8 cellular contexts compared by ENCODE assay signal in the genomic region with DNA sequence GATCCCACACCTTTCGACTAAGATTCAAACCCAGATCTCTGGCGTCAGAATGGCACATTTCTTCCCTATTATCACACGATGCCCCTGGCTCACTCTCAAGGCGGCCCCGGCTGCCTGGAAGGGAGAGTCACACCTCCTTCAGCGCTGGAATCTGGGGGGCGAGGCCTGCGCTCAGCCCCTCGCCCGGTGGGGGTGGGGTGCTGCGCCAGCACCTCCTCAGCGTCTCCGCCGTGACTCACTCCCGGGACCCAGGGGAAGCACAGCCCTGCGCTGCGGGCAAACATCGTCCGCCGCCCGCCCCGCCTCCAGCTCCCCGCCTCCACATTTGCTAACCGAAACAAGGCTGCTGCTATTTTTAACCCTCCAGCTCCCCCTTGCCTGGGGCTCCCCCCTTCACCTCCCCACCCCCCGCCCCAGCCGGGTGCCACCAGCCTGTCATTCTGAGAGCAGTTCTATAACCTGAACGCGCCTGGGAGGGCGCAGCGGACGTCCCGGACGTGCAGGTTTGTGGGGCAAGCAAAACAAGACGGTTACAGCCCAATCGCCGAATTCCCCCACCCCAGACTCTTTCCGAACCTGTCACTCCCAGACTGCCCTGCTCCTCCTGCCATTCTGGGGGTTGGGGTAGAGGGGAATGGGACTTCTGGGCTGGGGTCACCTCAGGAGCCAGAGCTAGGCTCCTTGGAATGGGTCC. TPM values are rescaled to one million over a fixed set of nuclear protein-coding genes. Genes with fewer than 3 reads are reported as not detected.
DNase-seq lines count a peak whose midpoint lies in the region; ATAC-seq and TF ChIP-seq lines count a peak whose summit lies in the region.

No MANE protein-coding gene starts in this region.

- peaks cover 85 to 87% of the 10 kb centered on the region in 2 donors for H3K4me1 ChIP-seq in naive thymus-derived CD4-positive, alpha-beta T cell (ENCODE audit: control insufficient read depth in 2 of 2, insufficient read depth in 2 of 2, low read length in 2 of 2)

- no peaks in the 10 kb centered on the region for H3K27me3 Mint-ChIP-seq in naive thymus-derived CD4-positive, alpha-beta T cell
- H3K27me3 Mint-ChIP-seq in stimulated activated memory B cell treated with anti-CD40 and anti-IgM and Interleukin-4, amounts not matched to agents 10 μg/mL and 1 μg/mL and 100 μg/mL, for 72 hours = no peaks in the 10 kb centered on the region

- H3K27ac ChIP-seq in naive thymus-derived CD4-positive, alpha-beta T cell (ENCODE audit: low read depth, low read length) = peak overlapping the region; percentile 88

- H3K4me1 Mint-ChIP-seq in naive thymus-derived CD4-positive, alpha-beta T cell = peaks cover 77 to 100% (median 90%) of the 10 kb centered on the region in 7 donors
- peaks cover 98% of the 10 kb centered on the region for H3K4me1 Mint-ChIP-seq in stimulated activated memory B cell treated with anti-CD40 and anti-IgM and Interleukin-4, amounts not matched to agents 10 μg/mL and 1 μg/mL and 100 μg/mL, for 72 hours

- no peak for TF ChIP-seq POLR2A in erythroblast (IDR thresholded peaks at IDR 0.05; ENCODE audit: low read length)

- H3K27me3 ChIP-seq in naive thymus-derived CD4-positive, alpha-beta T cell (ENCODE audit: control insufficient read depth in 2 of 2, insufficient read depth in 2 of 2, low read length in 2 of 2) = no peaks in the 10 kb centered on the region

- H3K4me3 Mint-ChIP-seq in naive thymus-derived CD4-positive, alpha-beta T cell = peak overlapping the region; percentile 83 to 96 (median 88)
- H3K4me3 Mint-ChIP-seq in stimulated activated memory B cell treated with anti-CD40 and anti-IgM and Interleukin-4, amounts not matched to agents 10 μg/mL and 1 μg/mL and 100 μg/mL, for 72 hours = peak overlapping the region; percentile 80

- DNase-seq in NOMO-1 treated with DMSO at 0.1 percent for 48 hours (lab: John Stamatoyannopoulos, UW; ENCODE audit: unreplicated experiment) (peak; percentile 94), activated T-cell treated with anti-CD3 and anti-CD28 coated beads for 48 hours (ENCODE audit: low read depth) (peak; percentile 92), erythroblast (lab: John Stamatoyannopoulos, UW) (peak; percentile 74 to 85), superior temporal gyrus (ENCODE audit: extremely low spot score) (no peak)
- DNase-seq in naive thymus-derived CD4-positive, alpha-beta T cell = peak; percentile 61 to 95 (median 85)

- peaks cover 0 to 4% (median 0%) of the 10 kb centered on the region in 3 experiments for H3K36me3 ChIP-seq in naive thymus-derived CD4-positive, alpha-beta T cell (ENCODE audit: control insufficient read depth in 2 of 3, insufficient read depth in 3 of 3, low read length in 3 of 3)

- H3K36me3 Mint-ChIP-seq in naive thymus-derived CD4-positive, alpha-beta T cell = peaks cover 0 to 35% (median 0%) of the 10 kb centered on the region in 5 donors
- peaks cover 14% of the 10 kb centered on the region for H3K36me3 Mint-ChIP-seq in stimulated activated memory B cell treated with anti-CD40 and anti-IgM and Interleukin-4, amounts not matched to agents 10 μg/mL and 1 μg/mL and 100 μg/mL, for 72 hours

- CTCF ChIA-PET in naive thymus-derived CD4-positive, alpha-beta T cell (lab: Charles Lee) = interaction anchor here (0.9 to 22.9 kb wide), 10 partner anchors 9 to 98 kb away, joined by 3 to 539 read pairs (median 6); partner anchors contain the start of gene RAPGEF3

- intact Hi-C loops in naive thymus-derived CD4-positive, alpha-beta T cell (cut with micrococcal nuclease) = loop anchor here (1.0 to 10.0 kb wide), 17 partner anchors 8 to 1818 kb away; partner anchors contain the start of genes ASB8 (in 2 of the 2), CCDC184 (in 1 of the 2), KANSL2 (in 1 of the 2) and RPAP3 (in 1 of the 2)

- no peaks in the 10 kb centered on the region for H3K9me3 Mint-ChIP-seq in naive thymus-derived CD4-positive, alpha-beta T cell
- no peaks in the 10 kb centered on the region for H3K9me3 Mint-ChIP-seq in stimulated activated memory B cell treated with anti-CD40 and anti-IgM and Interleukin-4, amounts not matched to agents 10 μg/mL and 1 μg/mL and 100 μg/mL, for 72 hours

- H3K27ac Mint-ChIP-seq in naive thymus-derived CD4-positive, alpha-beta T cell = peak overlapping the region; percentile 92 to 99 (median 97)
- H3K27ac Mint-ChIP-seq in stimulated activated memory B cell treated with anti-CD40 and anti-IgM and Interleukin-4, amounts not matched to agents 10 μg/mL and 1 μg/mL and 100 μg/mL, for 72 hours = peak overlapping the region; percentile 97

- peak overlapping the region; percentile 80 for H3K4me3 ChIP-seq in naive thymus-derived CD4-positive, alpha-beta T cell (ENCODE audit: low read length)

- H3K9me3 ChIP-seq in naive thymus-derived CD4-positive, alpha-beta T cell (ENCODE audit: control insufficient read depth in 2 of 3, low read length in 3 of 3) = no peaks in the 10 kb centered on the region

- POLR2A ChIA-PET in naive thymus-derived CD4-positive, alpha-beta T cell (lab: Charles Lee) = interaction anchor here (1.0 to 15.6 kb wide), 8 partner anchors 7 to 110 kb away, joined by 3 to 364 read pairs (median 4); partner anchors contain the start of gene HDAC7

- ATAC-seq in GM18502 (IDR thresholded peaks at IDR 0.05; ENCODE audit: poor library complexity, unreplicated experiment) = peak; percentile 67
- ATAC-seq in HG02884 (IDR thresholded peaks at IDR 0.05; ENCODE audit: unreplicated experiment) = peak; percentile 51
- ATAC-seq in naive thymus-derived CD4-positive, alpha-beta T cell = peak; percentile 84
- peak; percentile 89 for ATAC-seq in stimulated activated memory B cell treated with anti-CD40 and anti-IgM and Interleukin-4, amounts not matched to agents 10 μg/mL and 1 μg/mL and 100 μg/mL, for 72 hours

RNA-seq across cellular contexts. Expression of gene HDAC7, which starts 6.8 kb away (rescaled TPM):
- 100 to 1,000 TPM; 150 to 194 (median 188) TPM for total RNA-seq in naive thymus-derived CD4-positive, alpha-beta T cell
- 10 to 100 TPM; 16.7 to 36.7 TPM for polyA plus RNA-seq in naive thymus-derived CD4-positive, alpha-beta T cell

RNA-seq across cellular contexts. Expression of gene SLC48A1, which starts 39.9 kb away (rescaled TPM):
- total RNA-seq in naive thymus-derived CD4-positive, alpha-beta T cell = 10 to 100 TPM in 2 of 5 experiments, 1 to 10 TPM in 3; 6.7 to 14.3 (median 10.0) TPM
- 10 to 100 TPM; 12.5 to 15.6 TPM for polyA plus RNA-seq in naive thymus-derived CD4-positive, alpha-beta T cell

RNA-seq across cellular contexts. Expression of gene RAPGEF3, which starts 54.3 kb away (rescaled TPM):
- total RNA-seq in naive thymus-derived CD4-positive, alpha-beta T cell = 1 to 10 TPM in 2 of 5 experiments, under 1 TPM in 2, not detected in 1; 0.08 to 1.9 (median 1.1) TPM
- polyA plus RNA-seq in naive thymus-derived CD4-positive, alpha-beta T cell = under 1 TPM in 1 of 2 donors, not detected in 1; 0.15 TPM
